Comparison of ENCODE assay signal across 27 cellular contexts in the genomic region with DNA sequence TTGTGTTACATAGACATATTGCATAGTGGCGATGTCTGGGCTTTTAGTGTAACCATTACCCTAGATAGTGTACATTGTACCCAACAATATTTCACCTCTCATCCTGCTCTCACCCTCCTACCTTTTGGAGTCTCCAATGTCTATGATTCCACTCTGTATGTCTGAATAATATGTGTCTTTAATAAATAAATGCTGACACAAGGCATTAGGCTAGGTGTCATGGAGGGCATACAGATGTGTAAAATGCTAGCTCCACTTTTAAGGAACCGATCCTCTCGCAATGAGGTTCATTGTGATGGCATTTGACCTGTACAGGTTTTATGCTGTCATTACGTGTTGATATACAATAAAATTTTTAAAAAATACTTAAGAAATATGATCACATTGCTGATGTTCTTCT.
"Had no signal": no experiment of that assay in that cellular context is flagged by ENCODE, and none has a peak within 500 bp of the region (broad histone marks: within the 10 kb centered on the region; RNA-seq: fewer than 3 reads in every experiment).

No MANE protein-coding gene starts in this region.

- H3K27ac ChIP-seq: stomach, suprapubic skin, testis, thoracic aorta, thyroid gland, tibial artery, tibial nerve, transverse colon, upper lobe of left lung, upper lobe of right lung, uterus, vagina had no signal

- FAIRE-seq: urothelium cell line had no signal

- ATAC-seq: stimulated activated effector memory CD8-positive, alpha-beta T cell treated with anti-CD3 and anti-CD28 coated beads, Interleukin-12 subunit alpha, Interleukin-12 subunit beta, amount 100 ng/mL, for 72 hours; stimulated activated memory B cell treated with anti-CD40 and anti-IgM and Interleukin-4, amounts not matched to agents 10 μg/mL and 1 μg/mL and 100 μg/mL, for 72 hours; stimulated activated naive B cell treated with anti-CD40 and anti-IgM and Interleukin-4, amounts not matched to agents 10 μg/mL and 1 μg/mL and 100 μg/mL, for 72 hours; stimulated activated naive CD8-positive, alpha-beta T cell treated with anti-CD3 and anti-CD28 coated beads, Interleukin-15, amount 100 ng/mL, for 72 hours; stimulated activated naive CD8-positive, alpha-beta T cell treated with anti-CD3 and anti-CD28 coated beads, Interleukin-15, Interleukin-2, amounts not matched to agents 100 U/mL and 50 U/mL, for 24 hours; upper lobe of right lung had no signal

- H3K27me3 ChIP-seq: stomach, suprapubic skin, testis, thyroid gland, tibial artery, tibial nerve, transverse colon, upper lobe of left lung, upper lobe of right lung, uterus, vagina had no signal

- H3K36me3 ChIP-seq: thoracic aorta, transverse colon, uterus, vagina had no signal

- H3K4me1 ChIP-seq: stomach, suprapubic skin, testis, thyroid gland, tibial artery, tibial nerve, transverse colon, upper lobe of left lung, upper lobe of right lung, uterus, vagina had no signal

- H3K4me3 ChIP-seq: stomach, suprapubic skin, testis, thoracic aorta, thyroid gland, tibial artery, tibial nerve, transverse colon, upper lobe of left lung, upper lobe of right lung, uterus, vagina had no signal

- H3K9me3 ChIP-seq: stomach, suprapubic skin, testis, thoracic aorta, thyroid gland, tibial artery, tibial nerve, transverse colon, upper lobe of left lung, upper lobe of right lung, uterus, vagina had no signal

- DNase-seq: stimulated activated CD4-positive, alpha-beta T cell treated with anti-CD3 and anti-CD28 coated beads, Interleukin-2, amount 100 ng/mL, for 48 hours; stimulated activated CD4-positive, alpha-beta T cell treated with anti-CD3 and anti-CD28 coated beads, Interleukin-4, amount 100 ng/mL, for 1 hour; stimulated activated CD4-positive, alpha-beta T cell treated with anti-CD3 and anti-CD28 coated beads, Interleukin-4, amount 100 ng/mL, for 24 hours; stimulated activated CD4-positive, alpha-beta T cell treated with anti-CD3 and anti-CD28 coated beads, Interleukin-4, amount 100 ng/mL, for 4 hours; stimulated activated CD8-positive, alpha-beta memory T cell treated with anti-CD3 and anti-CD28 coated beads, Interleukin-4, amount 100 ng/mL, for 48 hours; stimulated activated naive B cell treated with anti-CD40 and anti-IgM and Interleukin-4, amounts not matched to agents 10 μg/mL and 1 μg/mL and 100 μg/mL, for 72 hours; stimulated activated naive CD4-positive, alpha-beta T cell; stimulated activated naive CD4-positive, alpha-beta T cell treated with Interleukin-2 at 50 U/mL for 16 hours; stimulated activated naive CD8-positive, alpha-beta T cell treated with anti-CD3 and anti-CD28 coated beads, Interleukin-15, amount 100 ng/mL, for 72 hours; stimulated activated naive CD8-positive, alpha-beta T cell treated with anti-CD3 and anti-CD28 coated beads, Interleukin-15, Interleukin-2, amounts not matched to agents 100 U/mL and 50 U/mL, for 24 hours; stomach; substantia nigra; testis; thyroid gland; tibial artery; transverse colon; trophoblast cell; upper lobe of left lung; upper lobe of right lung; uterus had no signal
